ENCODE assay signal across 8 cellular contexts in the genomic region with DNA sequence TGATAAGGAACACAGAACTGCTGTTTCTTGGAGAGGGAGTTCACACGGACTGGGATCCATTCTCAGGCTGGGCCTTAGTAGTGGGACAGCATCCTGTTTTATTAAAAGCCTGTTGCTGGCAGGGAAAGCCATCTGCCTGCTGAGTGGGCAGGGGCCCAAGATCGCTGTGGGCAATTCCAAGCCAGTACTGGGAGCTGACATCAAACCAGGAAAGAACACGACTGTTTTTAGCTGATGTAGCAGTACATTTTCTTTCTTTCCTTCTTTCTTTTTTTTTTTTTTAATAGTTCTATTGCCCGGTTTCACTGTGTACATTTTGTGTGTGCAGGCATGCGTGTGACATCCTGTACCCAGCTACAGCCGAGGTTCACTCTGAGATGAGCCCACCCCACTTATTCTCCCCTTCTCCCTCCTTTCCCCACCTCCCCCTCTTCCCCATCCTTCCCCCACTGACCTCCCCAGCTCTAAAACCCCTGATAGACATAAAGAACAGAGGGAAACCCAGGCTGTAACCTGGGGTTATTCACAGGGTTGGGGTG.
A peak's percentile ranks its signal among the peaks of the same experiment; 100 is the strongest.
DNase-seq lines count a peak whose midpoint lies in the region; ATAC-seq and TF ChIP-seq lines count a peak whose summit lies in the region.
"Not testable (repeated sequence)": the region's sequence is repeated elsewhere in the genome, so short reads cannot be mapped to it uniquely, and the experiment has no call there.

No MANE protein-coding gene starts in this region.

- not testable (repeated sequence) for H3K36me3 ChIP-seq in A673 (ENCODE audit: insufficient read depth, low read length, poor library complexity, severe bottlenecking); neuronal stem cell (replicated peaks in 1 of 2; ENCODE audit: control insufficient read depth in 2 of 2, insufficient read depth in 2 of 2, low read length in 2 of 2); testis (ENCODE audit: low read depth, missing control alignments)

- not testable (repeated sequence) for H3K4me3 ChIP-seq in A673 (ENCODE audit: low read depth, low read length, poor library complexity, severe bottlenecking); dorsolateral prefrontal cortex; neuronal stem cell (ENCODE audit: low read length in 2 of 2); testis

- H3K4me1 ChIP-seq in A673 (ENCODE audit: insufficient read depth, low read length, poor library complexity, severe bottlenecking); neuronal stem cell (ENCODE audit: control insufficient read depth in 2 of 2, insufficient read depth in 1 of 2, low read depth in 1 of 2, low read length in 2 of 2); testis: not testable (repeated sequence)

- not testable (repeated sequence) for H3K27ac Mint-ChIP-seq in activated CD4-positive, alpha-beta T cell treated with anti-CD3 and anti-CD28 coated beads, Interleukin-2, amount 10 ng/mL, durations not matched to agents 24 days and 14 days

- not testable (repeated sequence) for H3K18ac ChIP-seq in neuronal stem cell (ENCODE audit: low read length)

- not testable (repeated sequence) for TF ChIP-seq CTCF in A673 (conservative IDR thresholded peaks at IDR 0.05; ENCODE audit: low read depth, low read length); dorsolateral prefrontal cortex (IDR thresholded peaks at IDR 0.05 in 54 of 56, conservative IDR thresholded peaks at IDR 0.05 in 2 of 56; ENCODE audit: low read depth in 1 of 56, partially characterized antibody in 56 of 56); testis (IDR thresholded peaks at IDR 0.05)

- H2AFZ ChIP-seq in neuronal stem cell (ENCODE audit: low read length) = peak overlapping the region; percentile 64

- peak; percentile 87 for ATAC-seq in Right ventricle myocardium inferior

- H3K27me3 Mint-ChIP-seq in activated CD4-positive, alpha-beta T cell treated with anti-CD3 and anti-CD28 coated beads, Interleukin-2, amount 10 ng/mL, durations not matched to agents 24 days and 14 days = not testable (repeated sequence)

- not testable (repeated sequence) for H3K4me2 ChIP-seq in neuronal stem cell (ENCODE audit: insufficient read depth, low read length, poor library complexity, severe bottlenecking)

- peak; percentile 15 for DNase-seq in A673 (ENCODE audit: low spot score)
- peak; percentile 10 for DNase-seq in LHCN-M2 (ENCODE audit: low read depth)
- DNase-seq in activated CD4-positive, alpha-beta T cell treated with anti-CD3 and anti-CD28 coated beads, Interleukin-2, amount 10 ng/mL, durations not matched to agents 24 days and 14 days = peak; percentile 40
- DNase-seq in dorsolateral prefrontal cortex = peak in 6 of 10 donors; percentile 10 to 41 (median 26)
- DNase-seq in Right ventricle myocardium inferior (ENCODE audit: missing footprints) = peak; percentile 79
- DNase-seq in left kidney (ENCODE audit: low read depth, low spot score) = peak; percentile 0
- not testable (repeated sequence) for DNase-seq in neuronal stem cell (ENCODE audit: low spot score)
- DNase-seq in testis = peak; percentile 22

- H4K91ac ChIP-seq in neuronal stem cell (ENCODE audit: low read depth, low read length, poor library complexity) = not testable (repeated sequence)

- H2BK12ac ChIP-seq in neuronal stem cell (ENCODE audit: low read length) = not testable (repeated sequence)

- not testable (repeated sequence) for H3K4me1 Mint-ChIP-seq in activated CD4-positive, alpha-beta T cell treated with anti-CD3 and anti-CD28 coated beads, Interleukin-2, amount 10 ng/mL, durations not matched to agents 24 days and 14 days

- H3K36me3 Mint-ChIP-seq in activated CD4-positive, alpha-beta T cell treated with anti-CD3 and anti-CD28 coated beads, Interleukin-2, amount 10 ng/mL, durations not matched to agents 24 days and 14 days (ENCODE audit: low read depth) = not testable (repeated sequence)

- H2AK5ac ChIP-seq in neuronal stem cell (ENCODE audit: low read depth, low read length) = not testable (repeated sequence)

- not testable (repeated sequence) for H3K23ac ChIP-seq in neuronal stem cell (ENCODE audit: low read depth, low read length, poor library complexity)

- H3K27me3 ChIP-seq in A673 (replicated peaks; ENCODE audit: insufficient read depth, low read depth, low read length, poor library complexity); dorsolateral prefrontal cortex; neuronal stem cell (ENCODE audit: control insufficient read depth in 3 of 3, insufficient read depth in 3 of 3, low read depth in 1 of 3, low read length in 3 of 3); testis: not testable (repeated sequence)

- not testable (repeated sequence) for BruUV-seq in A673 (replicated peaks; lab: Mats Ljungman, UMichigan)

- POLR2A ChIA-PET in A673 (lab: Charles Lee; ENCODE audit: low non-redundant PET) = not testable (repeated sequence)

- not testable (repeated sequence) for H2BK15ac ChIP-seq in neuronal stem cell (ENCODE audit: low read length)

- not testable (repeated sequence) for H3K27ac ChIP-seq in A673 (ENCODE audit: low read depth, low read length, poor library complexity, severe bottlenecking); dorsolateral prefrontal cortex; neuronal stem cell (replicated peaks; ENCODE audit: low read length); testis

- not testable (repeated sequence) for H2BK120ac ChIP-seq in neuronal stem cell (ENCODE audit: low read depth, low read length)

- H4K8ac ChIP-seq in neuronal stem cell (ENCODE audit: low read depth, low read length) = not testable (repeated sequence)

- WGBS in neuronal stem cell (ENCODE audit: extremely low coverage in 2 of 2, insufficient read length in 2 of 2, insufficient replicate concordance in 1 of 2), 2 donors = no CpG with 5 or more reads among the region's 6 CpGs
- no CpG with 5 or more reads among the region's 6 CpGs for WGBS in testis, 2 donors

- not testable (repeated sequence) for H2BK5ac ChIP-seq in neuronal stem cell (ENCODE audit: low read length)

- H3K14ac ChIP-seq in neuronal stem cell (ENCODE audit: low read length) = not testable (repeated sequence)

- not testable (repeated sequence) for H3K79me1 ChIP-seq in neuronal stem cell (ENCODE audit: low read depth, low read length)

- not testable (repeated sequence) for H3K9me3 Mint-ChIP-seq in activated CD4-positive, alpha-beta T cell treated with anti-CD3 and anti-CD28 coated beads, Interleukin-2, amount 10 ng/mL, durations not matched to agents 24 days and 14 days

- H3K9ac ChIP-seq in neuronal stem cell (ENCODE audit: low read depth, low read length, poor library complexity) = not testable (repeated sequence)

- not testable (repeated sequence) for H3K4ac ChIP-seq in neuronal stem cell (ENCODE audit: low read length)

- not testable (repeated sequence) for TF ChIP-seq POLR2A in testis (IDR thresholded peaks at IDR 0.05)

- intact Hi-C loops in A673 (cut with micrococcal nuclease; ENCODE audit: unreplicated experiment); activated CD4-positive, alpha-beta T cell treated with anti-CD3 and anti-CD28 coated beads, Interleukin-2, amount 10 ng/mL, durations not matched to agents 24 days and 14 days (cut with micrococcal nuclease); dorsolateral prefrontal cortex (cut with DNase I); Right ventricle myocardium inferior (cut with DNase I); testis (cut with DNase I; ENCODE audit: low total_unique reads): not testable (repeated sequence)

- H3K9me3 ChIP-seq in A673 (ENCODE audit: low read depth, low read length, poor library complexity, severe bottlenecking); neuronal stem cell (replicated peaks in 1 of 2; ENCODE audit: control insufficient read depth in 2 of 2, insufficient read depth in 1 of 2, low read depth in 1 of 2, low read length in 2 of 2); testis: not testable (repeated sequence)

- H3K4me3 Mint-ChIP-seq in activated CD4-positive, alpha-beta T cell treated with anti-CD3 and anti-CD28 coated beads, Interleukin-2, amount 10 ng/mL, durations not matched to agents 24 days and 14 days = not testable (repeated sequence)

- CTCF ChIA-PET in A673 (lab: Charles Lee) = not testable (repeated sequence)
